In the genomic region with DNA sequence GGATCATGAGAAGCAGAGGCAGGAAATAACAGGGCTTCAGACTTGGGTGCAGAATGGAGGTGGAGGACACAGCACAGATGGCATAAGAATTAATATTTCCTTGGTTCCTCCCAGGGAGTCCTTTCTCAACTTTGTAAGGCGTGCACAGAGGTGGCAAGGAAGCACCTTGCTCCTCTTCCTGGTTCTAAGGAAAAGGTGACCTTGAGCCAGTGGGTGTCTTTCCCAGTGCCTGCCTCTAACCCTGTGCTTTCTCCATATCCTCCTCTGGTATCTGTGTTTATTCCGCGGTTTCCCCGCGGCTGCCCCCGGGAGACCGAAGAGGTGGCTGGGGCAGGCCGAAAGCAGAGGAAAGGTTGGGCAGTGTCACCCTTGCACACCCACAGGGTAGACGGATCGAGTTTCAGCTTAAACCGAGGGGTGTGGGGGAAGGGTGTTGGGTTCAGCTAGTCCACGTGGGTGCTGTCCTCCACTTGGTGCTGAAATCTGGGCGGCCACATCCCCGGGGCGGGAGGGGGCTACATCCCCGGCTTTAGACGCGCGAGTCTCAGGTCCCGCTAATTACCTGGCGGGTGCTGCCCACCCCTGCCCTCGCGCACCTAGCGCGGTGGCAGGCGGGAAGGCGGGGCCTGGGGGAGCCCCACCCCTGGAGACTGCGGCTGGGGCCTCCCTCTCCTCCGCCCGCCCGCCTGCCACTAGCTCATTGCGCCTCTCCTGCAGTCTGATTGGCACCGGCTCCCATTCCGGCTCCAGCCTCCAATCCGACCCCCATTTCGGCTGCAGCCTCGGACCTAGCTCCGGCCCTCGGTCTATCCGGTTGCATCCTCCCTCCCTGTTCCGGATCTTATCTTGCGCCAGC, we compare ENCODE assay signal across 7 cellular contexts. TPM values are rescaled to one million over a fixed set of nuclear protein-coding genes. Genes with fewer than 3 reads are reported as not detected.
DNase-seq lines count a peak whose midpoint lies in the region; ATAC-seq, FAIRE-seq and TF ChIP-seq lines count a peak whose summit lies in the region.
"Not testable (repeated sequence)": the region's sequence is repeated elsewhere in the genome, so short reads cannot be mapped to it uniquely, and the experiment has no call there.

CKMT1B (plus strand) TSS at position 700 of the 856 bp plus-strand sequence. CDS start 192 bp downstream, outside the sequence.

- not testable (repeated sequence) for H3K4me1 ChIP-seq in H1 (replicated peaks in 1 of 4; ENCODE audit: control insufficient read depth in 3 of 4, insufficient read depth in 4 of 4, low read length in 3 of 4)

- not testable (repeated sequence) for H3K14ac ChIP-seq in H1 (ENCODE audit: insufficient read length)

- not testable (repeated sequence) for H3K9ac ChIP-seq in H1 (replicated peaks in 1 of 4; ENCODE audit: extremely low read depth in 1 of 4, low read depth in 3 of 4, low read length in 3 of 4)

- H3K9me3 ChIP-seq in H1 (ENCODE audit: insufficient read depth in 2 of 2, low read depth in 1 of 2, low read length in 1 of 2): not testable (repeated sequence)

- not testable (repeated sequence) for H3K56ac ChIP-seq in H1 (replicated peaks; ENCODE audit: insufficient read length, low read depth, low read length)

- not testable (repeated sequence) for DNase-seq in H7; T-cell; activated naive CD8-positive, alpha-beta T cell treated with anti-CD3 and anti-CD28 coated beads, Interleukin-2, amount 50 U/mL, for 24 hours; H1 (ENCODE audit: low read depth in 1 of 2, low spot score in 2 of 2); left ventricle myocardium superior; mucosa of gallbladder (ENCODE audit: low spot score); stimulated activated naive CD8-positive, alpha-beta T cell treated with anti-CD3 and anti-CD28 coated beads, Interleukin-15, amount 100 ng/mL, for 72 hours

- not testable (repeated sequence) for H3K27ac ChIP-seq in H1 (ENCODE audit: low read depth, low read length)

- H2BK120ac ChIP-seq in H1 (replicated peaks; ENCODE audit: low read depth, low read length): not testable (repeated sequence)

- not testable (repeated sequence) for H3K18ac ChIP-seq in H1 (ENCODE audit: extremely low read depth, low read length)

- H3K36me3 Mint-ChIP-seq in T-cell; activated naive CD8-positive, alpha-beta T cell treated with anti-CD3 and anti-CD28 coated beads, Interleukin-2, amount 50 U/mL, for 24 hours (ENCODE audit: low read depth): not testable (repeated sequence)

- CTCF ChIA-PET in T-cell (lab: Charles Lee); H1 (lab: Charles Lee; ENCODE audit: partially characterized antibody): not testable (repeated sequence)

- FAIRE-seq in H1 (lab: Jason Lieb, UNC): peak; percentile 62

- TF ChIP-seq RAD21 in H1 (IDR thresholded peaks at IDR 0.05 in 1 of 2, conservative IDR thresholded peaks at IDR 0.05 in 1 of 2; ENCODE audit: low read depth in 2 of 2, low read length in 2 of 2): not testable (repeated sequence)

- POLR2A ChIA-PET in T-cell (lab: Charles Lee); H1 (lab: Charles Lee; ENCODE audit: partially characterized antibody): not testable (repeated sequence)

- not testable (repeated sequence) for H3K9me3 Mint-ChIP-seq in T-cell; activated naive CD8-positive, alpha-beta T cell treated with anti-CD3 and anti-CD28 coated beads, Interleukin-2, amount 50 U/mL, for 24 hours; stimulated activated naive CD8-positive, alpha-beta T cell treated with anti-CD3 and anti-CD28 coated beads, Interleukin-15, amount 100 ng/mL, for 72 hours

- H3K23ac ChIP-seq in H1 (ENCODE audit: insufficient read length): not testable (repeated sequence)

- not testable (repeated sequence) for H2BK12ac ChIP-seq in H1 (ENCODE audit: low read depth, low read length)

- not testable (repeated sequence) for H3K4ac ChIP-seq in H1 (replicated peaks; ENCODE audit: insufficient read length, low read depth, low read length)

- intact Hi-C loops in left ventricle myocardium superior (cut with micrococcal nuclease): not testable (repeated sequence)

- H3K27me3 ChIP-seq in H7 (ENCODE audit: control insufficient read depth, insufficient read depth, low read length); H1 (replicated peaks in 1 of 4; ENCODE audit: control insufficient read depth in 3 of 4, extremely low read depth in 1 of 4, insufficient read depth in 3 of 4, low read length in 3 of 4): not testable (repeated sequence)

- not testable (repeated sequence) for H2AFZ ChIP-seq in H1 (ENCODE audit: low read length)

- H2BK20ac ChIP-seq in H1 (ENCODE audit: low read length): not testable (repeated sequence)

- not testable (repeated sequence) for H3K4me2 ChIP-seq in H1 (ENCODE audit: insufficient read depth in 1 of 2, low read depth in 2 of 2, low read length in 2 of 2)

- H4K5ac ChIP-seq in H1 (ENCODE audit: insufficient read length, low read depth, low read length): not testable (repeated sequence)

- not testable (repeated sequence) for H3K23me2 ChIP-seq in H1 (ENCODE audit: low read depth, low read length)

- not testable (repeated sequence) for H3K79me2 ChIP-seq in H1 (ENCODE audit: control insufficient read depth in 1 of 2, insufficient read depth in 2 of 2, low read length in 2 of 2)

- not testable (repeated sequence) for H2BK15ac ChIP-seq in H1 (ENCODE audit: low read length)

- WGBS in H1 (ENCODE audit: extremely low coverage in 1 of 2, insufficient coverage in 1 of 2, insufficient read length in 1 of 2, insufficient replicate concordance in 2 of 2, low coverage in 1 of 2, low lambda C conversion rate in 2 of 2, missing lambda C conversion rate in 1 of 2), 2 experiments: no CpG with 5 or more reads among the region's 42 CpGs

- ATAC-seq in T-cell (replicated peaks in 1 of 4): peak in 3 of 4 experiments; percentile 10 to 19 (median 14)
- peak; percentile 42 for ATAC-seq in activated naive CD8-positive, alpha-beta T cell treated with anti-CD3 and anti-CD28 coated beads, Interleukin-2, amount 50 U/mL, for 24 hours
- peak; percentile 53 for ATAC-seq in left ventricle myocardium superior
- ATAC-seq in stimulated activated naive CD8-positive, alpha-beta T cell treated with anti-CD3 and anti-CD28 coated beads, Interleukin-15, amount 100 ng/mL, for 72 hours: peak; percentile 47

- H3K27ac Mint-ChIP-seq in T-cell; activated naive CD8-positive, alpha-beta T cell treated with anti-CD3 and anti-CD28 coated beads, Interleukin-2, amount 50 U/mL, for 24 hours; stimulated activated naive CD8-positive, alpha-beta T cell treated with anti-CD3 and anti-CD28 coated beads, Interleukin-15, amount 100 ng/mL, for 72 hours: not testable (repeated sequence)

- TF ChIP-seq CTCF in H1 (IDR thresholded peaks at IDR 0.05; ENCODE audit: control extremely low read depth in 1 of 3, insufficient read depth in 1 of 3, low read depth in 1 of 3, low read length in 3 of 3): not testable (repeated sequence)

- H3K4me1 Mint-ChIP-seq in T-cell; activated naive CD8-positive, alpha-beta T cell treated with anti-CD3 and anti-CD28 coated beads, Interleukin-2, amount 50 U/mL, for 24 hours; stimulated activated naive CD8-positive, alpha-beta T cell treated with anti-CD3 and anti-CD28 coated beads, Interleukin-15, amount 100 ng/mL, for 72 hours: not testable (repeated sequence)

- not testable (repeated sequence) for H4K20me1 ChIP-seq in H1 (replicated peaks in 1 of 2; ENCODE audit: control insufficient read depth in 1 of 2, insufficient read depth in 2 of 2, low read length in 2 of 2)

- H4K91ac ChIP-seq in H1 (replicated peaks; ENCODE audit: insufficient read length, low read length): not testable (repeated sequence)

- H3K27me3 Mint-ChIP-seq in T-cell: peaks cover 12 to 14% of the 10 kb centered on the region in 2 donors
- H3K27me3 Mint-ChIP-seq in activated naive CD8-positive, alpha-beta T cell treated with anti-CD3 and anti-CD28 coated beads, Interleukin-2, amount 50 U/mL, for 24 hours: peaks cover 11% of the 10 kb centered on the region
- H3K27me3 Mint-ChIP-seq in stimulated activated naive CD8-positive, alpha-beta T cell treated with anti-CD3 and anti-CD28 coated beads, Interleukin-15, amount 100 ng/mL, for 72 hours: peaks cover 17% of the 10 kb centered on the region

- not testable (repeated sequence) for H2BK5ac ChIP-seq in H1 (ENCODE audit: low read depth, low read length)

- not testable (repeated sequence) for TF ChIP-seq EP300 in H1 (IDR thresholded peaks at IDR 0.05; ENCODE audit: borderline replicate concordance in 1 of 2, low read depth in 2 of 2, low read length in 2 of 2)

- not testable (repeated sequence) for H3K4me3 ChIP-seq in H7 (ENCODE audit: insufficient read depth, low read depth, low read length); H1 (ENCODE audit: extremely low read depth in 1 of 4, insufficient read depth in 2 of 4, low read depth in 3 of 4, low read length in 4 of 4)

- not testable (repeated sequence) for H3K36me3 ChIP-seq in H7 (replicated peaks; ENCODE audit: control insufficient read depth, insufficient read depth, low read length); H1 (ENCODE audit: control insufficient read depth in 2 of 4, insufficient read depth in 4 of 4, low read length in 3 of 4)

- not testable (repeated sequence) for TF ChIP-seq POLR2A in H1 (IDR thresholded peaks at IDR 0.05; ENCODE audit: control extremely low read depth in 1 of 2, low read depth in 2 of 2, low read length in 2 of 2)

- H4K8ac ChIP-seq in H1 (ENCODE audit: extremely low read depth, insufficient read depth, low read length): not testable (repeated sequence)

- H3K4me3 Mint-ChIP-seq in T-cell; activated naive CD8-positive, alpha-beta T cell treated with anti-CD3 and anti-CD28 coated beads, Interleukin-2, amount 50 U/mL, for 24 hours; stimulated activated naive CD8-positive, alpha-beta T cell treated with anti-CD3 and anti-CD28 coated beads, Interleukin-15, amount 100 ng/mL, for 72 hours: not testable (repeated sequence)

- H3K79me1 ChIP-seq in H1 (ENCODE audit: low read depth, low read length): not testable (repeated sequence)

- H2AK5ac ChIP-seq in H1 (ENCODE audit: low read depth, low read length): not testable (repeated sequence)

RNA-seq across cellular contexts. Expression of gene CKMT1B, which starts in this region (rescaled TPM):
- 18.4 and 24.2 TPM in 2 replicates for total RNA-seq in H7 (2014; rRNA removed; shearing (Covaris generic))
- total RNA-seq in T-cell (not detected), left ventricle myocardium superior (0.25 TPM), mucosa of gallbladder (52.7 TPM)
- 27.1 and 30.5 TPM in 2 replicates for total RNA-seq in H1 (2021; fragmentation: NEBNext Ultra II Directional; extraction: Animal tissue kit (Norgen Biotek cat#: 25700))
- polyA plus RNA-seq in H1 (2011; rRNA removed): 91.3 and 111 TPM in 2 replicates
- 49.0 TPM for polyA plus RNA-seq in H1 (2011; cell fraction: cytosol; rRNA removed)
- 190 TPM for polyA plus RNA-seq in H1 (2011; cell fraction: nucleus; rRNA removed)
- polyA plus RNA-seq in H1 (2012, experiment 1 of 2): 34.6 to 45.0 TPM (median 39.9 TPM) in 4 replicates
- polyA plus RNA-seq in H1 (2012, experiment 2 of 2): 35.6 TPM
- 63.7 TPM for polyA plus RNA-seq in H1 (2013, experiment 1 of 2)
- polyA plus RNA-seq in H1 (2013, experiment 2 of 2): 54.8 TPM
- polyA minus RNA-seq in H1 (2011; rRNA and poly(A)+ RNA removed): 16.1 and 23.2 TPM in 2 replicates
- polyA minus RNA-seq in H1 (2011; cell fraction: cytosol; rRNA and poly(A)+ RNA removed): 37.4 TPM
- 29.9 TPM for polyA minus RNA-seq in H1 (2011; cell fraction: nucleus; rRNA and poly(A)+ RNA removed)

Comparison
In these comparisons a context has a peak if more than half of its experiments do, and no peak if none do; other contexts are left out.
1. RNA of gene CKMT1B (total RNA-seq): 52.7 TPM in mucosa of gallbladder (single experiment), 27.1 to 30.5 TPM in H1 and 18.4 to 24.2 TPM in H7; 0.25 TPM in left ventricle myocardium superior (single experiment) and not detected in T-cell; every median in the first group is over 10 times any median in the second.
2. Peak in ATAC-seq in T-cell; RNA of the gene not detected or under 1 TPM.
3. Peak in ATAC-seq in left ventricle myocardium superior; RNA of the gene not detected or under 1 TPM.
4. Peak in every context shown above with its lines, with median percentiles within 50 percentile points of each other: ATAC-seq.